In genomic region chr6:35973670-35974222, GRCh38 we compare ENCODE assay signal across 9 cellular contexts. TPM values are rescaled to one million over a fixed set of nuclear protein-coding genes. Genes with fewer than 3 reads are reported as not detected.
DNase-seq lines count a peak whose midpoint lies in the region; ATAC-seq, FAIRE-seq and TF ChIP-seq lines count a peak whose summit lies in the region.
"Had no signal": no experiment of that assay in that cellular context is flagged by ENCODE, and none has a peak within 500 bp of the region (broad histone marks: within the 10 kb centered on the region; RNA-seq: fewer than 3 reads in every experiment).

No MANE protein-coding gene starts in this region.

- in situ Hi-C loops in KBM-7 (cut with MboI; ENCODE audit: low pct_unique_long_range_greater_than_20kb, low sequenced_read_pairs), result no loop called here

- TF ChIP-seq POLR2A in GM12891 (IDR thresholded peaks at IDR 0.05; ENCODE audit: low read depth, low read length), result no peak

- peak; percentile 60 for ATAC-seq in GM21367 (IDR thresholded peaks at IDR 0.05; ENCODE audit: unreplicated experiment)
- ATAC-seq in HG03460 (IDR thresholded peaks at IDR 0.05; ENCODE audit: unreplicated experiment), result no peak

- peak; percentile 33 for FAIRE-seq in GM12891 (lab: Jason Lieb, UNC)

- peak; percentile 37 for DNase-seq in GM12891 (ENCODE audit: insufficient read length, low spot score)
- peak; percentile 69 for DNase-seq in LoVo (ENCODE audit: low spot score)
- DNase-seq in kidney tubule cell (ENCODE audit: low spot score), result peak; percentile 70
- no peak for DNase-seq in KBM-7
- DNase-seq in mesenteric fat pad (ENCODE audit: low spot score), result no peak
- no peak for DNase-seq in UCSD-AML1 (lab: John Stamatoyannopoulos, UW; ENCODE audit: unreplicated experiment)

TF ChIP-seq in GM12891, 5 proteins besides CTCF, POLR2A, EP300 and RAD21:
- TF ChIP-seq PAX5 (IDR thresholded peaks at IDR 0.05; ENCODE audit: insufficient read depth, low read length, severe bottlenecking) (no peak), SPI1 (IDR thresholded peaks at IDR 0.05; ENCODE audit: low read depth, low read length) (peak; percentile 55), TAF1 (IDR thresholded peaks at IDR 0.05; ENCODE audit: low read depth, low read length) (no peak), POU2F2 (IDR thresholded peaks at IDR 0.05; ENCODE audit: low read depth, low read length) (no peak), POLR2AphosphoS5 (IDR thresholded peaks at IDR 0.05; ENCODE audit: low read depth, low read length) (no peak)
TF ChIP-seq in GM12891: peak in this region for 1.

RNA-seq across cellular contexts. Expression of gene SLC26A8, which starts 50.7 kb away (rescaled TPM):
- not detected for polyA plus RNA-seq in GM12891 (2012; ENCODE audit: low read depth, missing spikeins)
- total RNA-seq in mesenteric fat pad, result 0.35 TPM
- total RNA-seq: suprapubic skin had no signal

RNA-seq across cellular contexts. Expression of gene SRPK1, which starts 52.8 kb away (rescaled TPM):
- 27.8 TPM for polyA plus RNA-seq in GM12891 (2012; ENCODE audit: low read depth, missing spikeins)
- 32.9 TPM for total RNA-seq in mesenteric fat pad

RNA-seq across cellular contexts. Expression of gene MAPK14, which starts 53.9 kb away (rescaled TPM):
- polyA plus RNA-seq in GM12891 (2012; ENCODE audit: low read depth, missing spikeins), result 14.8 TPM
- 94.4 TPM for total RNA-seq in mesenteric fat pad

Comparison
In these comparisons a context has a peak if more than half of its experiments do, and no peak if none do; other contexts are left out.
1. DNase-seq: peak in GM12891 (single experiment), LoVo (single experiment) and kidney tubule cell (single experiment); none in KBM-7 (single experiment), mesenteric fat pad (single experiment) and UCSD-AML1 (single experiment).